In genomic region chr9:115042781-115043509, GRCh38 we compare ENCODE assay signal across 9 cellular contexts.
DNase-seq lines count a peak whose midpoint lies in the region; ATAC-seq, FAIRE-seq and TF ChIP-seq lines count a peak whose summit lies in the region.
"Had no signal": no experiment of that assay in that cellular context is flagged by ENCODE, and none has a peak within 500 bp of the region (broad histone marks: within the 10 kb centered on the region; RNA-seq: fewer than 3 reads in every experiment).

No MANE protein-coding gene starts in this region.

- H2AK5ac ChIP-seq in IMR-90 (ENCODE audit: low read depth, low read length) = no peak overlapping the region

- no peak overlapping the region for H3K14ac ChIP-seq in IMR-90 (replicated peaks; ENCODE audit: low read depth, low read length)

- POLR2A ChIA-PET in A673 (lab: Charles Lee; ENCODE audit: low non-redundant PET) = no interaction called here
- POLR2A ChIA-PET in IMR-90 (lab: Charles Lee; ENCODE audit: unreplicated experiment) = no interaction called here

- peaks cover 70% of the 10 kb centered on the region for H3K36me3 Mint-ChIP-seq in endodermal cell (ENCODE audit: low read depth)

- no peak overlapping the region for H3K9ac ChIP-seq in IMR-90 (ENCODE audit: low read depth, low read length)
- H3K9ac ChIP-seq in endodermal cell (ENCODE audit: extremely low read depth, low read length, poor library complexity, severe bottlenecking) = no peak overlapping the region

- H2AK9ac ChIP-seq in IMR-90 (replicated peaks; ENCODE audit: low read depth, low read length, poor library complexity) = no peak overlapping the region

- H3K23ac ChIP-seq in IMR-90 (ENCODE audit: low read depth, low read length) = no peak overlapping the region

- peak; percentile 12 for FAIRE-seq in GM18507 (lab: Jason Lieb, UNC)

- no peaks in the 10 kb centered on the region for H3K9me3 Mint-ChIP-seq in endodermal cell

- no peak overlapping the region for H3K4me3 Mint-ChIP-seq in endodermal cell

- H3K4me3 ChIP-seq in A673 (ENCODE audit: low read depth, low read length, poor library complexity, severe bottlenecking) = no peak overlapping the region
- no peak overlapping the region for H3K4me3 ChIP-seq in IMR-90 (ENCODE audit: insufficient read depth, low read depth, low read length)
- no peak overlapping the region for H3K4me3 ChIP-seq in endodermal cell (ENCODE audit: low read length)
- H3K4me3 ChIP-seq: mucosa of descending colon had no signal

- H3K27me3 ChIP-seq in A673 (replicated peaks; ENCODE audit: insufficient read depth, low read depth, low read length, poor library complexity) = no peaks in the 10 kb centered on the region
- no peaks in the 10 kb centered on the region for H3K27me3 ChIP-seq in IMR-90 (ENCODE audit: control insufficient read depth, insufficient read depth, low read length)
- H3K27me3 ChIP-seq in endodermal cell (ENCODE audit: control insufficient read depth, insufficient read depth, low read length, poor library complexity, severe bottlenecking) = no peaks in the 10 kb centered on the region

- H4K91ac ChIP-seq in IMR-90 (ENCODE audit: insufficient read depth, low read depth, low read length) = no peak overlapping the region

- no peak overlapping the region; a peak in 1 of 4 replicates for H4K8ac ChIP-seq in IMR-90 (ENCODE audit: low read depth in 2 of 2, low read length in 2 of 2)

- H3K4me1 Mint-ChIP-seq in endodermal cell = peaks cover 2% of the 10 kb centered on the region

- H2AFZ ChIP-seq in IMR-90 (replicated peaks; ENCODE audit: low read length, poor library complexity) = no peak overlapping the region

- H2BK20ac ChIP-seq in IMR-90 (ENCODE audit: low read depth, low read length) = no peak overlapping the region

- 80% methylated on average over 1 of the region's 3 CpGs; no CpG with 5 or more reads in 1 of the 2 experiments for WGBS in IMR-90 (ENCODE audit: extremely low coverage in 2 of 2, insufficient read length in 1 of 2), 2 experiments
- 53 to 73% methylated on average over 2 to 3 of the region's 3 CpGs for WGBS in endodermal cell (ENCODE audit: insufficient coverage in 1 of 2, insufficient read length in 1 of 2), 2 experiments

- no peak overlapping the region for H2BK5ac ChIP-seq in IMR-90 (ENCODE audit: low read depth, low read length, poor library complexity, severe bottlenecking)

- no peaks in the 10 kb centered on the region for H3K27me3 Mint-ChIP-seq in endodermal cell (ENCODE audit: insufficient read depth)

- H3K56ac ChIP-seq in IMR-90 (ENCODE audit: extremely low read depth, insufficient read depth, low read length) = no peak overlapping the region

- CTCF ChIA-PET in A673 (lab: Charles Lee) (no interaction called here), IMR-90 (lab: Yijun Ruan, JAX) (no interaction called here)

- H3K27ac ChIP-seq in A673 (ENCODE audit: low read depth, low read length, poor library complexity, severe bottlenecking) = peak overlapping the region; percentile 19
- no peak overlapping the region for H3K27ac ChIP-seq in IMR-90 (ENCODE audit: insufficient read depth, low read length)
- H3K27ac ChIP-seq in endodermal cell (ENCODE audit: low read depth, low read length) = no peak overlapping the region

- no peak overlapping the region for H3K4ac ChIP-seq in IMR-90 (ENCODE audit: low read depth, low read length)

- TF ChIP-seq RAD21 in IMR-90 (IDR thresholded peaks at IDR 0.05; ENCODE audit: low read length) = no peak

- H3K36me3 ChIP-seq in A673 (ENCODE audit: insufficient read depth, low read length, poor library complexity, severe bottlenecking) (peaks cover 50% of the 10 kb centered on the region), IMR-90 (ENCODE audit: control insufficient read depth, insufficient read depth, low read length) (peaks cover 39% of the 10 kb centered on the region), endodermal cell (ENCODE audit: control insufficient read depth, insufficient read depth, low read length) (peaks cover 55% of the 10 kb centered on the region)

- in situ Hi-C loops in IMR-90 (cut with MboI; ENCODE audit: low sequenced_read_pairs) = no loop called here

- peak overlapping the region; percentile 65 for H3K27ac Mint-ChIP-seq in endodermal cell

- peak overlapping the region; percentile 39; the same call in 1 of the 2 replicates for H3K18ac ChIP-seq in IMR-90 (ENCODE audit: low read depth, low read length)

- H3K4me2 ChIP-seq in IMR-90 (ENCODE audit: low read depth, low read length) = no peak overlapping the region

- no peak for DNase-seq in A673 (ENCODE audit: low spot score)
- DNase-seq in GM18507 (ENCODE audit: extremely low spot score, insufficient read length, low read depth) = no peak
- DNase-seq in IMR-90 = no peak
- no peak for DNase-seq in endodermal cell
- no peak for DNase-seq in NCI-H2029 treated with DMSO at 0.1 percent for 48 hours (lab: John Stamatoyannopoulos, UW)
- DNase-seq in COLO668 (lab: John Stamatoyannopoulos, UW; ENCODE audit: unreplicated experiment) = no peak
- DNase-seq in NCI-H1105 (lab: John Stamatoyannopoulos, UW) = no peak
- DNase-seq in amygdala (lab: John Stamatoyannopoulos, UW) = no peak
- DNase-seq: mucosa of descending colon had no signal

- intact Hi-C loops in A673 (cut with micrococcal nuclease; ENCODE audit: unreplicated experiment) (no loop called here), IMR-90 (cut with micrococcal nuclease) (no loop called here)

- H3K4me1 ChIP-seq in A673 (ENCODE audit: insufficient read depth, low read length, poor library complexity, severe bottlenecking) (peaks cover 7% of the 10 kb centered on the region), IMR-90 (ENCODE audit: control insufficient read depth, insufficient read depth, low read length) (peaks cover 15% of the 10 kb centered on the region), endodermal cell (ENCODE audit: control insufficient read depth, insufficient read depth, low read length) (no peaks in the 10 kb centered on the region)

- dilution Hi-C loops in IMR-90 (cut with HindIII; ENCODE audit: low sequenced_read_pairs, unreplicated experiment) = no loop called here

- H3K9me3 ChIP-seq in A673 (ENCODE audit: low read depth, low read length, poor library complexity, severe bottlenecking) (no peaks in the 10 kb centered on the region), IMR-90 (ENCODE audit: control insufficient read depth, insufficient read depth, low read length) (no peaks in the 10 kb centered on the region), endodermal cell (ENCODE audit: control insufficient read depth, low read length) (no peaks in the 10 kb centered on the region)
- H3K9me3 ChIP-seq: mucosa of descending colon had no signal

- BruUV-seq in A673 (replicated peaks; lab: Mats Ljungman, UMichigan) (no TSS peak), IMR-90 (replicated peaks; lab: Mats Ljungman, UMichigan) (no TSS peak)

- H2BK15ac ChIP-seq in IMR-90 (ENCODE audit: low read depth, low read length) = no peak overlapping the region

- H4K20me1 ChIP-seq in IMR-90 (ENCODE audit: insufficient read depth, low read length) = no peaks in the 10 kb centered on the region

- H4K5ac ChIP-seq in IMR-90 (ENCODE audit: low read depth, low read length) = 0 out of 2 replicates have a peak overlapping the region, but pooled peaks have one; percentile 40

- H2BK120ac ChIP-seq in IMR-90 (ENCODE audit: low read depth, low read length) = no peak overlapping the region

- TF ChIP-seq CTCF in A673 (conservative IDR thresholded peaks at IDR 0.05; ENCODE audit: low read depth, low read length) (no peak), IMR-90 (conservative IDR thresholded peaks at IDR 0.05; ENCODE audit: low read depth, low read length) (no peak), endodermal cell (conservative IDR thresholded peaks at IDR 0.05) (no peak)

- no peak for TF ChIP-seq POLR2A in IMR-90 (IDR thresholded peaks at IDR 0.05; ENCODE audit: low read depth, low read length)

- peaks cover 12% of the 10 kb centered on the region for H3K9me1 ChIP-seq in IMR-90 (ENCODE audit: insufficient read depth, low read length)

- ATAC-seq in IMR-90 (ENCODE audit: low read depth) = no peak
- ATAC-seq: mucosa of descending colon had no signal

- H3K79me1 ChIP-seq in IMR-90 (ENCODE audit: low read depth in 1 of 2, low read length in 2 of 2) = no peaks in the 10 kb centered on the region

TF ChIP-seq in IMR-90, 13 proteins besides CTCF, POLR2A, EP300 and RAD21:
- TF ChIP-seq RFX5 (IDR thresholded peaks at IDR 0.05; ENCODE audit: low read depth, low read length) (no peak), BHLHE40 (IDR thresholded peaks at IDR 0.05; ENCODE audit: low read depth, low read length) (no peak), CHD1 (IDR thresholded peaks at IDR 0.05; ENCODE audit: low read depth, low read length) (no peak), ELK1 (IDR thresholded peaks at IDR 0.05; ENCODE audit: borderline replicate concordance, low read depth, low read length) (no peak), SMC3 (IDR thresholded peaks at IDR 0.05; ENCODE audit: low read depth, low read length) (no peak), USF2 (IDR thresholded peaks at IDR 0.05; ENCODE audit: low read depth, low read length) (no peak), MAZ (IDR thresholded peaks at IDR 0.05; ENCODE audit: borderline replicate concordance, low read depth, low read length) (no peak), CEBPB (IDR thresholded peaks at IDR 0.05; ENCODE audit: low read depth, low read length) (no peak), MXI1 (IDR thresholded peaks at IDR 0.05; ENCODE audit: borderline replicate concordance, low read depth, low read length) (no peak), RCOR1 (IDR thresholded peaks at IDR 0.05; ENCODE audit: insufficient replicate concordance, low read length) (no peak), FOS (IDR thresholded peaks at IDR 0.05; ENCODE audit: low read depth, low read length) (no peak), MAFK (IDR thresholded peaks at IDR 0.05; ENCODE audit: low read depth, low read length) (no peak)
TF ChIP-seq in IMR-90: peak in this region for 0.
